Comparison of ENCODE assay signal across 1 cellular context in the genomic region with DNA sequence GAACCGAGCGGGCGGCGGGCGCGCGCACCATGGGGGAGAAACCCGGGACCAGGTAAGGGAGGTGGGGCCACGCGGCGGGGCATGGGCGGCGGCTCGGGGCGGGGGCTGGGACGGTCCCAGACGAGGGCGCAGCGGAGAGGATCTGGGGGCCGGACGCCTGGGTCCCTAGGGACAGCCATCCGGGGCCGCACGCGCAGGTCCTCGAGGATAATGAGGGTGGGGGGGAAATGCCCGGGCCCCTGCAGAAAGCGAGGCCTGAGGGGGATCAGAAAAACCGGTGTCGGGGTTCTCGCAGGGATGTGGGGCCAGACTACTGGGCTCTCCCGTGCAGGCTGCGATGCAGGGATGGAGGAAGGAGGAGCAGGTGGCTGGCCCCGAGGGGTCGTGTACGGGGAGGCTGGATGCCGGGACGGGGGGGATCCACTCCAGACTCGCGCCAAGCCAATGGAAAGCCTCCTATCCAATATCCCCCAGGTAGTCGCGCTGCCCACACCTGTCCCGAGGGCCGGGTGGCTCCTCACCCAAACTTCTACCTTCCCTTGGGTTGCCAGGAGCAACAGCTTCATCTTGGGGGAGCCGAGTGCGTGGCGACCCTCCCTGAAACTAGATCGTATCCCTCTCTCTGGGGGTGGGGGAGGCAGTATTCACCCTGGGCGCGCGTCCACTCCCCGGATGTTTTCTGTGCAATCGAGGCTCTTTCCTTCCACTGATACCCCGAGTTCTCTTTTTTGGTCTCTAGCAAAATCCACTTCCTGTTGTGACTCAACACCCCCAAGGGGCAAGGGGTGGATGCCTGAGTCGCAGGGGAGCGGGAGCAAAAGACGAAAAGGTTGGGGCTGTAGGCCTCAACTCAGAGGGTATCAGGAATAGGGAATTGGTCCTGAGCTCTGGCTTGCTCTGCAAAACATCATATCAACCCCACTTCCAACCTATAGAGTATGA.
A peak's percentile ranks its signal among the peaks of the same experiment; 100 is the strongest.
TF ChIP-seq lines count a peak whose summit lies in the region.

No MANE protein-coding gene starts in this region.

TF ChIP-seq in HepG2, 621 proteins besides CTCF, POLR2A, EP300 and RAD21 (continued from another document and continues in another):
- TF ChIP-seq, protein P1, sequence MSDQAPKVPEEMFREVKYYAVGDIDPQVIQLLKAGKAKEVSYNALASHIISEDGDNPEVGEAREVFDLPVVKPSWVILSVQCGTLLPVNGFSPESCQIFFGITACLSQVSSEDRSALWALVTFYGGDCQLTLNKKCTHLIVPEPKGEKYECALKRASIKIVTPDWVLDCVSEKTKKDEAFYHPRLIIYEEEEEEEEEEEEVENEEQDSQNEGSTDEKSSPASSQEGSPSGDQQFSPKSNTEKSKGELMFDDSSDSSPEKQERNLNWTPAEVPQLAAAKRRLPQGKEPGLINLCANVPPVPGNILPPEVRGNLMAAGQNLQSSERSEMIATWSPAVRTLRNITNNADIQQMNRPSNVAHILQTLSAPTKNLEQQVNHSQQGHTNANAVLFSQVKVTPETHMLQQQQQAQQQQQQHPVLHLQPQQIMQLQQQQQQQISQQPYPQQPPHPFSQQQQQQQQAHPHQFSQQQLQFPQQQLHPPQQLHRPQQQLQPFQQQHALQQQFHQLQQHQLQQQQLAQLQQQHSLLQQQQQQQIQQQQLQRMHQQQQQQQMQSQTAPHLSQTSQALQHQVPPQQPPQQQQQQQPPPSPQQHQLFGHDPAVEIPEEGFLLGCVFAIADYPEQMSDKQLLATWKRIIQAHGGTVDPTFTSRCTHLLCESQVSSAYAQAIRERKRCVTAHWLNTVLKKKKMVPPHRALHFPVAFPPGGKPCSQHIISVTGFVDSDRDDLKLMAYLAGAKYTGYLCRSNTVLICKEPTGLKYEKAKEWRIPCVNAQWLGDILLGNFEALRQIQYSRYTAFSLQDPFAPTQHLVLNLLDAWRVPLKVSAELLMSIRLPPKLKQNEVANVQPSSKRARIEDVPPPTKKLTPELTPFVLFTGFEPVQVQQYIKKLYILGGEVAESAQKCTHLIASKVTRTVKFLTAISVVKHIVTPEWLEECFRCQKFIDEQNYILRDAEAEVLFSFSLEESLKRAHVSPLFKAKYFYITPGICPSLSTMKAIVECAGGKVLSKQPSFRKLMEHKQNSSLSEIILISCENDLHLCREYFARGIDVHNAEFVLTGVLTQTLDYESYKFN (CRISPR knock-in tag; conservative IDR thresholded peaks at IDR 0.05) = no peak
- TF ChIP-seq ZMAT3 (CRISPR knock-in tag; conservative IDR thresholded peaks at IDR 0.05) (0 out of 2 replicates have a peak, but pooled peaks have one; percentile 39), ZNF788 (CRISPR knock-in tag; IDR thresholded peaks at IDR 0.05; ENCODE audit: borderline replicate concordance) (no peak), ZFY (CRISPR knock-in tag; IDR thresholded peaks at IDR 0.05) (0 out of 2 replicates have a peak, but pooled peaks have one; percentile 6), SPEN (CRISPR knock-in tag; IDR thresholded peaks at IDR 0.05; ENCODE audit: low read depth) (0 out of 2 replicates have a peak, but pooled peaks have one; percentile 14), ZFP36L2 (CRISPR knock-in tag; IDR thresholded peaks at IDR 0.05) (no peak), YEATS4 (CRISPR knock-in tag; IDR thresholded peaks at IDR 0.05; ENCODE audit: borderline replicate concordance) (peak; percentile 6; the same call in 1 of the 2 replicates), ZHX1 (CRISPR knock-in tag; IDR thresholded peaks at IDR 0.05; ENCODE audit: low read depth) (0 out of 2 replicates have a peak, but pooled peaks have one; percentile 15), SATB2 (CRISPR knock-in tag; IDR thresholded peaks at IDR 0.05) (no peak), ZSCAN21 (CRISPR knock-in tag; IDR thresholded peaks at IDR 0.05; ENCODE audit: borderline replicate concordance) (0 out of 2 replicates have a peak, but pooled peaks have one; percentile 45), ZNF468 (CRISPR knock-in tag; IDR thresholded peaks at IDR 0.05) (peak; percentile 60; the same call in 1 of the 2 replicates), HNRNPL (IDR thresholded peaks at IDR 0.05; ENCODE audit: low read depth, low read length) (no peak), GATAD2A (CRISPR knock-in tag; IDR thresholded peaks at IDR 0.05) (no peak), ZFP1 (CRISPR knock-in tag; IDR thresholded peaks at IDR 0.05) (no peak), HDAC2 (CRISPR knock-in tag; IDR thresholded peaks at IDR 0.05) (0 out of 2 replicates have a peak, but pooled peaks have one; percentile 15), JARID2 (CRISPR knock-in tag; IDR thresholded peaks at IDR 0.05; ENCODE audit: insufficient replicate concordance) (peak; percentile 33), NCOA2 (CRISPR knock-in tag; IDR thresholded peaks at IDR 0.05) (no peak), SMAD1 (CRISPR knock-in tag; IDR thresholded peaks at IDR 0.05; ENCODE audit: borderline replicate concordance, low read depth) (no peak), CHD2 (IDR thresholded peaks at IDR 0.05; ENCODE audit: low read depth, low read length) (no peak), MTF2 (CRISPR knock-in tag; IDR thresholded peaks at IDR 0.05; ENCODE audit: borderline replicate concordance) (no peak), CCAR2 (optimal IDR thresholded peaks at IDR 0.05; ENCODE audit: low read depth, low read length) (no peak), PCBP1 (IDR thresholded peaks at IDR 0.05; ENCODE audit: borderline replicate concordance, low read depth, low read length) (0 out of 2 replicates have a peak, but pooled peaks have one; percentile 55), HES4 (CRISPR knock-in tag; IDR thresholded peaks at IDR 0.05; ENCODE audit: borderline replicate concordance) (0 out of 2 replicates have a peak, but pooled peaks have one; percentile 45), GLMP (CRISPR knock-in tag; IDR thresholded peaks at IDR 0.05; ENCODE audit: borderline replicate concordance) (no peak), ZNF253 (CRISPR knock-in tag; IDR thresholded peaks at IDR 0.05; ENCODE audit: borderline replicate concordance) (peak; percentile 60; the same call in 1 of the 2 replicates), FOSL2 (CRISPR knock-in tag; IDR thresholded peaks at IDR 0.05) (0 out of 2 replicates have a peak, but pooled peaks have one; percentile 4), ZNF687 (CRISPR knock-in tag; IDR thresholded peaks at IDR 0.05) (peak; percentile 59), SALL2 (CRISPR knock-in tag; IDR thresholded peaks at IDR 0.05) (0 out of 2 replicates have a peak, but pooled peaks have one; percentile 50), ZFP36L1 (CRISPR knock-in tag; IDR thresholded peaks at IDR 0.05) (0 out of 2 replicates have a peak, but pooled peaks have one; percentile 15)
- TF ChIP-seq, protein P2, sequence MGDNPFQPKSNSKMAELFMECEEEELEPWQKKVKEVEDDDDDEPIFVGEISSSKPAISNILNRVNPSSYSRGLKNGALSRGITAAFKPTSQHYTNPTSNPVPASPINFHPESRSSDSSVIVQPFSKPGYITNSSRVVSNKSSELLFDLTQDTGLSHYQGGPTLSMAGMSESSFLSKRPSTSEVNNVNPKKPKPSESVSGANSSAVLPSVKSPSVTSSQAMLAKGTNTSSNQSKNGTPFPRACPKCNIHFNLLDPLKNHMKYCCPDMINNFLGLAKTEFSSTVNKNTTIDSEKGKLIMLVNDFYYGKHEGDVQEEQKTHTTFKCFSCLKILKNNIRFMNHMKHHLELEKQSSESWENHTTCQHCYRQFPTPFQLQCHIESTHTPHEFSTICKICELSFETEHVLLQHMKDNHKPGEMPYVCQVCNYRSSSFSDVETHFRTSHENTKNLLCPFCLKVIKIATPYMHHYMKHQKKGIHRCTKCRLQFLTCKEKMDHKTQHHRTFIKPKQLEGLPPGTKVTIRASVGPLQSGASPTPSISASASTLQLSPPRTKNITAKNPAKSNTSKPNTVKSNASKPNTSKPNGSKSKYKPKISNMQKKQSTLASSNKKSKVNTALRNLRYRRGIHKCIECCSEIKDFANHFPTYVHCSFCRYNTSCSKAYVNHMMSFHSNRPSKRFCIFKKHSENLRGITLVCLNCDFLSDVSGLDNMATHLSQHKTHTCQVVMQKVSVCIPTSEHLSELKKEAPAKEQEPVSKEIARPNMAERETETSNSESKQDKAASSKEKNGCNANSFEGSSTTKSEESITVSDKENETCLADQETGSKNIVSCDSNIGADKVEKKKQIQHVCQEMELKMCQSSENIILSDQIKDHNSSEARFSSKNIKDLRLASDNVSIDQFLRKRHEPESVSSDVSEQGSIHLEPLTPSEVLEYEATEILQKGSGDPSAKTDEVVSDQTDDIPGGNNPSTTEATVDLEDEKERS (CRISPR knock-in tag; IDR thresholded peaks at IDR 0.05) = no peak
- TF ChIP-seq, protein P3, sequence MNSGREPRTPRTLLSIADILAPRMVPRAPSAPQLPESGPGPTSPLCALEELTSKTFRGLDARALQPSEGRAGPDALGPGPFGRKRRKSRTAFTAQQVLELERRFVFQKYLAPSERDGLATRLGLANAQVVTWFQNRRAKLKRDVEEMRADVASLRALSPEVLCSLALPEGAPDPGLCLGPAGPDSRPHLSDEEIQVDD (CRISPR knock-in tag; IDR thresholded peaks at IDR 0.05; ENCODE audit: borderline replicate concordance) = no peak
